ENCODE assay signal across 7 cellular contexts in genomic region chr17:47896672-47897490, GRCh38. TPM values are rescaled to one million over a fixed set of nuclear protein-coding genes. Genes with fewer than 3 reads are reported as not detected.
DNase-seq lines count a peak whose midpoint lies in the region; ATAC-seq and TF ChIP-seq lines count a peak whose summit lies in the region.

No MANE protein-coding gene starts in this region.

- ATAC-seq in GM23338 (peak; percentile 1), Panc1 (no peak; the same call in 1 of the 2 replicates), GM21737 (IDR thresholded peaks at IDR 0.05; ENCODE audit: unreplicated experiment) (no peak)

- H3K27ac Mint-ChIP-seq in GM23338, result peak overlapping the region; percentile 89

- in situ Hi-C loops in Panc1 (cut with HindIII; ENCODE audit: low pct_unique_long_range_greater_than_20kb, low sequenced_read_pairs), result no loop called here

- H3K27me3 ChIP-seq in GM23338 (ENCODE audit: insufficient read depth) (no peaks in the 10 kb centered on the region), Panc1 (ENCODE audit: control insufficient read depth, insufficient read depth, low read length) (no peaks in the 10 kb centered on the region), neutrophil (no peaks in the 10 kb centered on the region)

- H3F3A ChIP-seq in GM23338 (replicated peaks; ENCODE audit: low read depth), result no peaks in the 10 kb centered on the region; the same call in 1 of the 2 replicates

- H3K4me3 ChIP-seq in GM23338, result peak overlapping the region; percentile 97
- peak overlapping the region; percentile 79 to 88 for H3K4me3 ChIP-seq in Panc1 (ENCODE audit: low read depth in 2 of 2, low read length in 2 of 2)
- peak overlapping the region; percentile 89 for H3K4me3 ChIP-seq in epithelial cell of esophagus (ENCODE audit: low read length)
- peak overlapping the region; percentile 71 to 94 for H3K4me3 ChIP-seq in neutrophil (ENCODE audit: low read depth in 1 of 2, low read length in 1 of 2)

- no peaks in the 10 kb centered on the region for H4K20me1 ChIP-seq in GM23338 (replicated peaks; ENCODE audit: insufficient read depth)

- H3K36me3 Mint-ChIP-seq in GM23338 (ENCODE audit: low read depth), result no peaks in the 10 kb centered on the region; the same call in 2 of the 3 replicates

- H2AFZ ChIP-seq in GM23338, result peak overlapping the region; percentile 67

- H3K27ac ChIP-seq in GM23338 (ENCODE audit: low read depth) (0 out of 2 replicates have a peak overlapping the region, but pooled peaks have one; percentile 47), Panc1 (ENCODE audit: low read length) (peak overlapping the region; percentile 98), neutrophil (peak overlapping the region; percentile 98)

- peaks cover 44% of the 10 kb centered on the region for H3K4me1 Mint-ChIP-seq in GM23338

- H3K36me3 ChIP-seq in GM23338 (ENCODE audit: insufficient read depth), result no peaks in the 10 kb centered on the region
- no peaks in the 10 kb centered on the region; the same call in 1 of the 2 replicates for H3K36me3 ChIP-seq in Panc1 (ENCODE audit: control insufficient read depth, insufficient read depth, low read length)
- H3K36me3 ChIP-seq in neutrophil, result peaks cover 18% of the 10 kb centered on the region

- H3K79me2 ChIP-seq in GM23338 (replicated peaks; ENCODE audit: insufficient read depth), result peaks cover 22% of the 10 kb centered on the region

- H3K4me1 ChIP-seq in GM23338 (ENCODE audit: insufficient read depth) (peaks cover 34% of the 10 kb centered on the region), Panc1 (ENCODE audit: control insufficient read depth, insufficient read depth, low read length) (peaks cover 9% of the 10 kb centered on the region; the same call in 1 of the 2 replicates), neutrophil (ENCODE audit: control insufficient read depth in 1 of 2, insufficient read depth in 1 of 2, low read depth in 1 of 2, low read length in 1 of 2) (peaks cover 40 to 45% of the 10 kb centered on the region in 2 experiments)

- DNase-seq in GM23338 (ENCODE audit: low spot score) (no peak), Panc1 (ENCODE audit: low read depth, low spot score) (no peak), epithelial cell of esophagus (ENCODE audit: low read depth) (peak; percentile 23), SHP77 treated with DMSO at 0.1 percent for 48 hours (lab: John Stamatoyannopoulos, UW) (no peak)
- no peak for DNase-seq in NK-92 treated with Interleukin-12 subunit alpha and Interleukin-12 subunit beta, amount 100 ng/mL, for 24 hours (lab: John Stamatoyannopoulos, UW)

- peak overlapping the region; percentile 95 for H3K4me2 ChIP-seq in GM23338

- no peak for TF ChIP-seq CTCF in GM23338 (conservative IDR thresholded peaks at IDR 0.05; ENCODE audit: low read depth in 2 of 2)
- TF ChIP-seq CTCF in Panc1 (IDR thresholded peaks at IDR 0.05), result no peak
- TF ChIP-seq CTCF in epithelial cell of esophagus (IDR thresholded peaks at IDR 0.05; ENCODE audit: insufficient read depth, low read depth, low read length, missing control alignments), result no peak
- TF ChIP-seq CTCF in neutrophil (IDR thresholded peaks at IDR 0.05), result no peak

- BruUV-seq in Panc1 (replicated peaks; lab: Mats Ljungman, UMichigan), result no TSS peak

- peak overlapping the region; percentile 88 for H3K4me3 Mint-ChIP-seq in GM23338

- intact Hi-C loops in Panc1 (cut with micrococcal nuclease; ENCODE audit: unreplicated experiment), result no loop called here

- H3K9me3 Mint-ChIP-seq in GM23338, result no peaks in the 10 kb centered on the region; the same call in 2 of the 3 replicates

- CTCF ChIA-PET in Panc1 (lab: Charles Lee), result no interaction called here

- H3K9me2 ChIP-seq in GM23338 (ENCODE audit: insufficient read depth), result no peaks in the 10 kb centered on the region

- POLR2A ChIA-PET in Panc1 (lab: Charles Lee), result no interaction called here

- H3K9me3 ChIP-seq in Panc1 (ENCODE audit: control insufficient read depth, insufficient read depth, low read depth, low read length) (no peaks in the 10 kb centered on the region), neutrophil (no peaks in the 10 kb centered on the region)

- peaks cover 11% of the 10 kb centered on the region for H3K27me3 Mint-ChIP-seq in GM23338 (ENCODE audit: insufficient read depth, low read depth, poor library complexity)

TF ChIP-seq in GM23338, 12 proteins besides CTCF, POLR2A, EP300 and RAD21:
- TF ChIP-seq STAT1 (IDR thresholded peaks at IDR 0.05; ENCODE audit: unreplicated experiment), result no peak
- TF ChIP-seq EZH2 (IDR thresholded peaks at IDR 0.05; ENCODE audit: low read depth, unreplicated experiment), result no peak
- no peak for TF ChIP-seq JUNB (IDR thresholded peaks at IDR 0.05; ENCODE audit: unreplicated experiment)

RNA-seq across cellular contexts. Expression of gene SP2, which starts 0.8 kb away (rescaled TPM):
- total RNA-seq in GM23338 (2014; rRNA removed; shearing (Covaris generic)), result 6.0 and 7.6 TPM in 2 replicates
- 10.8 and 12.9 TPM in 2 replicates for polyA plus RNA-seq in GM23338 (2016; fragmentation: Nextera tagmentation; extraction: Ambion mirVana)
- total RNA-seq in Panc1 (2021; ENCODE audit: unreplicated experiment), result 25.6 TPM
- 32.1 TPM for polyA plus RNA-seq in Panc1 (2012; ENCODE audit: insufficient read length)

RNA-seq across cellular contexts. Expression of gene PNPO, which starts 44.5 kb away (rescaled TPM):
- total RNA-seq in GM23338 (2014; rRNA removed; shearing (Covaris generic)), result 12.7 and 21.8 TPM in 2 replicates
- 3.9 and 5.0 TPM in 2 replicates for polyA plus RNA-seq in GM23338 (2016; fragmentation: Nextera tagmentation; extraction: Ambion mirVana)
- 20.1 TPM for total RNA-seq in Panc1 (2021; ENCODE audit: unreplicated experiment)
- 19.3 TPM for polyA plus RNA-seq in Panc1 (2012; ENCODE audit: insufficient read length)

RNA-seq across cellular contexts. Expression of gene SP6, which starts 45.9 kb away (rescaled TPM):
- 0.82 and 1.0 TPM in 2 replicates for total RNA-seq in GM23338 (2014; rRNA removed; shearing (Covaris generic))
- polyA plus RNA-seq in GM23338 (2016; fragmentation: Nextera tagmentation; extraction: Ambion mirVana), result 0.13 and 0.23 TPM in 2 replicates
- total RNA-seq in Panc1 (2021; ENCODE audit: unreplicated experiment), result 4.0 TPM
- 2.9 TPM for polyA plus RNA-seq in Panc1 (2012; ENCODE audit: insufficient read length)

RNA-seq across cellular contexts. Expression of gene SCRN2, which starts 55.8 kb away (rescaled TPM):
- 39.1 and 40.6 TPM in 2 replicates for total RNA-seq in GM23338 (2014; rRNA removed; shearing (Covaris generic))
- 44.0 and 45.5 TPM in 2 replicates for polyA plus RNA-seq in GM23338 (2016; fragmentation: Nextera tagmentation; extraction: Ambion mirVana)
- total RNA-seq in Panc1 (2021; ENCODE audit: unreplicated experiment), result 34.9 TPM
- polyA plus RNA-seq in Panc1 (2012; ENCODE audit: insufficient read length), result 52.2 TPM

Comparison
In these comparisons a context has a peak if more than half of its experiments do, and no peak if none do; other contexts are left out.
1. H3K27ac ChIP-seq: peak in every context shown above with its lines; median percentile 98 in Panc1; 98 in neutrophil; 47 in GM23338.